ENCODE assay signal across 10 cellular contexts in genomic region chr3:44058022-44058867, GRCh38.
DNase-seq lines count a peak whose midpoint lies in the region; ATAC-seq, FAIRE-seq and TF ChIP-seq lines count a peak whose summit lies in the region.
"Had no signal": no experiment of that assay in that cellular context is flagged by ENCODE, and none has a peak within 500 bp of the region (broad histone marks: within the 10 kb centered on the region; RNA-seq: fewer than 3 reads in every experiment).

No MANE protein-coding gene starts in this region.

- H3K4me3 ChIP-seq in lung (no peak overlapping the region), lower leg skin (ENCODE audit: low read depth, poor library complexity, severe bottlenecking) (no peak overlapping the region), right lobe of liver (no peak overlapping the region), coronary artery (no peak overlapping the region)
- H3K4me3 ChIP-seq: skin epidermis had no signal

- H3K27ac ChIP-seq in lung (ENCODE audit: low read depth in 1 of 2, low read length in 1 of 2), result no peak overlapping the region
- H3K27ac ChIP-seq in right lobe of liver, result no peak overlapping the region
- H3K27ac ChIP-seq in coronary artery, result no peak overlapping the region

- ATAC-seq in GM21737 (IDR thresholded peaks at IDR 0.05; ENCODE audit: unreplicated experiment), result peak; percentile 83
- peak; percentile 53 for ATAC-seq in lung (ENCODE audit: insufficient read depth, low FRiP score)
- ATAC-seq in right lobe of liver, result no peak

- 25 to 42% methylated on average over 15 of the region's 15 CpGs for WGBS in lung, 2 donors
- 18 to 20% methylated on average over 15 of the region's 15 CpGs for whole genome bisulfite sequencing in lower leg skin, 2 donors
- 11% methylated on average over 9 of the region's 15 CpGs for WGBS in right lobe of liver (ENCODE audit: insufficient coverage, low coverage, low lambda C conversion rate, missing lambda C conversion rate)

- TF ChIP-seq CTCF in lung (IDR thresholded peaks at IDR 0.05; ENCODE audit: control extremely low read depth, extremely low read depth) (no peak), lower leg skin (IDR thresholded peaks at IDR 0.05) (no peak), right lobe of liver (IDR thresholded peaks at IDR 0.05) (no peak), coronary artery (IDR thresholded peaks at IDR 0.05) (no peak)

- FAIRE-seq in GM18507 (lab: Jason Lieb, UNC), result peak; percentile 89
- FAIRE-seq: TTC549 had no signal

- H3K27me3 ChIP-seq in lung (ENCODE audit: control insufficient read depth, insufficient read depth) (no peaks in the 10 kb centered on the region), right lobe of liver (no peaks in the 10 kb centered on the region)

- TF ChIP-seq POLR2A in lower leg skin (IDR thresholded peaks at IDR 0.05), result no peak
- TF ChIP-seq POLR2A in right lobe of liver (IDR thresholded peaks at IDR 0.05), result no peak

- intact Hi-C loops in lower leg skin (cut with DNase I; ENCODE audit: low total_unique reads), result no loop called here
- intact Hi-C loops in right lobe of liver (cut with DNase I), result no loop called here

- H3K9me3 ChIP-seq in lung (ENCODE audit: control insufficient read depth in 2 of 2, insufficient read depth in 1 of 2, low read length in 1 of 2) (no peaks in the 10 kb centered on the region), right lobe of liver (no peaks in the 10 kb centered on the region)

- H3K36me3 ChIP-seq in lung (ENCODE audit: control insufficient read depth in 2 of 2, insufficient read depth in 2 of 2, low read length in 2 of 2) (no peaks in the 10 kb centered on the region), right lobe of liver (no peaks in the 10 kb centered on the region)

- H3K4me1 ChIP-seq in lung (ENCODE audit: control insufficient read depth in 2 of 2, insufficient read depth in 2 of 2, low read length in 2 of 2) (peaks cover 0 to 2% of the 10 kb centered on the region in 2 donors), right lobe of liver (no peaks in the 10 kb centered on the region)

- DNase-seq in GM18507 (ENCODE audit: extremely low spot score, insufficient read length, low read depth), result peak; percentile 33
- peak; percentile 60 for DNase-seq in LHCN-M2 (ENCODE audit: low read depth)
- peak; percentile 43 for DNase-seq in activated T-cell treated with anti-CD3 and anti-CD28 coated beads, Interleukin-2, amount 50 U/mL, for 1 hour
- DNase-seq in lung (ENCODE audit: low spot score), result no peak
- DNase-seq in lower leg skin (ENCODE audit: low spot score in 2 of 2), result no peak
- DNase-seq in right lobe of liver, result no peak
- DNase-seq in coronary artery (ENCODE audit: low spot score), result no peak

Comparison
In these comparisons a context has a peak if more than half of its experiments do, and no peak if none do; other contexts are left out.
1. DNase-seq: peak in GM18507 (single experiment), LHCN-M2 (single experiment) and activated T-cell treated with anti-CD3 and anti-CD28 coated beads, Interleukin-2, amount 50 U/mL, for 1 hour (single experiment); none in lung (single experiment), lower leg skin (0 of 2), right lobe of liver (0 of 3) and coronary artery (single experiment).
2. ATAC-seq: peak in GM21737 (single experiment) and lung (single experiment); none in right lobe of liver (0 of 4).